ENCODE assay signal across 32 cellular contexts in genomic region chrX:132728296-132728695, GRCh38.
"Had no signal": no experiment of that assay in that cellular context is flagged by ENCODE, and none has a peak within 500 bp of the region (broad histone marks: within the 10 kb centered on the region; RNA-seq: fewer than 3 reads in every experiment).

No MANE protein-coding gene starts in this region.

- ATAC-seq: activated CD8-positive, alpha-beta T cell treated with anti-CD3 and anti-CD28 coated beads for 36 hours; activated naive CD4-positive, alpha-beta T cell treated with anti-CD3 and anti-CD28 coated beads, Interleukin-2, amount 50 U/mL, for 72 hours; activated T-cell treated with anti-CD3 and anti-CD28 coated beads, Interleukin-2, amount 50 U/mL, for 4 hours; activated T-cell treated with anti-CD3 and anti-CD28 coated beads, Interleukin-2, amount 50 U/mL, for 72 hours; activated T-helper 17 cell treated with anti-CD3 and anti-CD28 coated beads, Interleukin-2, amount 50 U/mL, for 72 hours; body of pancreas had no signal

- FAIRE-seq: bronchial epithelial cell had no signal

- H3K9me3 ChIP-seq: adrenal gland, body of pancreas had no signal

- H3K4me1 ChIP-seq: adrenal gland, body of pancreas had no signal

- H3K27ac ChIP-seq: adrenal gland, body of pancreas, cardiac muscle cell had no signal

- DNase-seq: activated B cell treated with CpG ODN at 0.5 μM for 24 hours; activated CD4-positive, alpha-beta memory T cell treated with anti-CD3 and anti-CD28 coated beads for 36 hours; activated CD4-positive, alpha-beta T cell treated with anti-CD3 and anti-CD28 coated beads for 4 hours; activated CD4-positive, alpha-beta T cell treated with anti-CD3 and anti-CD28 coated beads, Interleukin-2, amount 10 ng/mL, durations not matched to agents 24 days and 14 days; activated CD4-positive, alpha-beta T cell treated with anti-CD3 and anti-CD28 coated beads, Interleukin-2, amount 50 U/mL, for 1 hour; activated CD4-positive, alpha-beta T cell treated with anti-CD3 and anti-CD28 coated beads, Interleukin-2, amount 50 U/mL, for 4 hours; activated CD4-positive, CD25-positive, alpha-beta regulatory T cell treated with anti-CD3 and anti-CD28 coated beads, Interleukin-2, amount 50 U/mL, for 72 hours; activated CD8-positive, alpha-beta memory T cell treated with anti-CD3 and anti-CD28 coated beads, Interleukin-2, amount 50 U/mL, for 4 hours; activated CD8-positive, alpha-beta T cell treated with anti-CD3 and anti-CD28 coated beads for 36 hours; activated effector memory CD4-positive, alpha-beta T cell treated with anti-CD3 and anti-CD28 coated beads, Interleukin-2, amount 50 U/mL, for 16 hours; activated gamma-delta T cell treated with Interleukin-2 at 50 U/mL for 16 hours; activated naive CD4-positive, alpha-beta T cell; activated naive CD4-positive, alpha-beta T cell treated with anti-CD3 and anti-CD28 coated beads for 36 hours; activated naive CD4-positive, alpha-beta T cell treated with anti-CD3 and anti-CD28 coated beads, Interleukin-2, amount 50 U/mL, for 16 hours; activated naive CD8-positive, alpha-beta T cell treated with anti-CD3 and anti-CD28 coated beads for 36 hours; activated T-cell treated with anti-CD3 and anti-CD28 coated beads for 4 hours; activated T-cell treated with anti-CD3 and anti-CD28 coated beads, Interleukin-2, amount 50 U/mL, for 1 hour; activated T-cell treated with anti-CD3 and anti-CD28 coated beads, Interleukin-2, amount 50 U/mL, for 4 hours; activated T-cell treated with anti-CD3 and anti-CD28 coated beads, Interleukin-2, amount 50 U/mL, for 72 hours; adrenal gland; amniotic stem cell; aorta; body of pancreas; caudate nucleus; cerebellar nuclear complex; T-helper 1 cell; T-helper 2 cell; T-helper 9 cell had no signal

- H3K27me3 ChIP-seq: body of pancreas, cardiac muscle cell had no signal

- H3K4me3 ChIP-seq: adrenal gland, body of pancreas, cardiac muscle cell had no signal

- H3K36me3 ChIP-seq: adrenal gland, cardiac muscle cell had no signal
